In the genomic region with DNA sequence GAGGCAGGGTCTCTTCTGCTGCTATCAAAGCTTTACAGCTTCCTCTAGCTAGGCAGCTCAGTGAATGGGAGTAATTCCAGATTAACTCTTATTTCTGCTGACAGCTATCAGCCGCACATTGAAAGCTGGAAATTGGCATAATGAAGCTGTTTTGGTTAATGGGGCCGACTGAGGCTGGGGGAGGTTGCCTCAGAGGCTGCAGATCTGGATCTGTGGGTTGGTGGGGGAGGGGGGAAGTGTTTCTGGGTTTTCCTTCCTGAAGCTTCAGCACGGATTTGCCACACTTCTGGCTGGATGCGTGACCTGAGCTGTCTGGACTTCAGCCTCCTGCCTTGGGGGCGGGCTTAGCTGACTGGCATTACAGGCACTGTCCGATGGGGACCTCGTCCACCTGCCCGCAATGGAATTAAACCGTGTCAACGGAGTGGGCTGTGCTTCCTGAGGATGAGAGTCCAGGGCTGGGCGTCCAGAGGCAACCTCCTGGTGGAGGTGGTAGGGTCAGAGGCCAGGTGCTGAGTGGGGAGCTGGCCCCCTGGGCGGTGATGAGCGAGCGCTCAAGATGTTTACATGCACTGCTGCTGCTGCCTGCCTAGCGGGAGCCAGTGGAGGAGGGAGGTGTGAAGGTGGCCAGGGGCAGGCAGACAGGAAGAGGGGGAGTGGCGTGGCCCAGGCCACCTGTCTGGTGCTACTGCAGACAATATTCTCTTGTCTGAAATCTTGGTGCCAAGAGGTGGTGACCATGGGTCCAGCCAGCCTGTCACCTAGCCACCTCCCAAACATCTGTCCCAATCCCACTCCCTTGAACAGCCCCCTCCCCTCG, we compare ENCODE assay signal across 1 cellular context.
TF ChIP-seq lines count a peak whose summit lies in the region.

No MANE protein-coding gene starts in this region.

TF ChIP-seq in HepG2, 621 proteins besides CTCF, POLR2A, EP300 and RAD21 (continued from another document and continues in another):
- TF ChIP-seq TCF7 (IDR thresholded peaks at IDR 0.05; ENCODE audit: low read depth) (no peak), ATF6 (CRISPR knock-in tag; conservative IDR thresholded peaks at IDR 0.05) (no peak), ZNF770 (CRISPR knock-in tag; IDR thresholded peaks at IDR 0.05) (no peak), SIN3B (IDR thresholded peaks at IDR 0.05; ENCODE audit: low read length) (no peak), NFE2 (CRISPR knock-in tag; IDR thresholded peaks at IDR 0.05) (no peak), ZNF329 (CRISPR knock-in tag; IDR thresholded peaks at IDR 0.05; ENCODE audit: low read depth) (peak; percentile 70; the same call in 1 of the 2 replicates), HOXA7 (CRISPR knock-in tag; IDR thresholded peaks at IDR 0.05) (no peak), SMC3 (IDR thresholded peaks at IDR 0.05; ENCODE audit: low read length) (no peak), ZFP62 (CRISPR knock-in tag; IDR thresholded peaks at IDR 0.05) (no peak), HOMEZ (CRISPR knock-in tag; IDR thresholded peaks at IDR 0.05; ENCODE audit: low read depth) (peak; percentile 46), MEF2D (CRISPR knock-in tag; IDR thresholded peaks at IDR 0.05) (peak; percentile 86), ZNF274 (CRISPR knock-in tag; IDR thresholded peaks at IDR 0.05) (peak; percentile 87; the same call in 1 of the 2 replicates), U2AF1 (optimal IDR thresholded peaks at IDR 0.05; ENCODE audit: low read depth, low read length) (no peak), CBX2 (IDR thresholded peaks at IDR 0.05; ENCODE audit: low read depth, low read length) (no peak), CBX2 (CRISPR knock-in tag; IDR thresholded peaks at IDR 0.05; ENCODE audit: low read depth) (no peak), GABPA (IDR thresholded peaks at IDR 0.05; ENCODE audit: low read depth, low read length) (no peak), GABPA (CRISPR knock-in tag; IDR thresholded peaks at IDR 0.05; ENCODE audit: low read depth) (peak; percentile 41), PBX2 (CRISPR knock-in tag; IDR thresholded peaks at IDR 0.05) (no peak), SKI (IDR thresholded peaks at IDR 0.05; ENCODE audit: partially characterized antibody) (peak; percentile 60), SETDB1 (CRISPR knock-in tag; IDR thresholded peaks at IDR 0.05; ENCODE audit: borderline replicate concordance) (no peak), CENPX (CRISPR knock-in tag; IDR thresholded peaks at IDR 0.05) (no peak), FOXK2 (IDR thresholded peaks at IDR 0.05) (no peak), SMAD3 (CRISPR knock-in tag; IDR thresholded peaks at IDR 0.05) (no peak), MIER3 (CRISPR knock-in tag; IDR thresholded peaks at IDR 0.05; ENCODE audit: borderline replicate concordance) (peak; percentile 56; the same call in 1 of the 2 replicates), ZNF550 (CRISPR knock-in tag; IDR thresholded peaks at IDR 0.05; ENCODE audit: borderline replicate concordance) (no peak), ZNF781 (CRISPR knock-in tag; IDR thresholded peaks at IDR 0.05; ENCODE audit: borderline replicate concordance, not compliant biosample characterization) (peak; percentile 85), ZFP37 (CRISPR knock-in tag; IDR thresholded peaks at IDR 0.05; ENCODE audit: borderline replicate concordance) (0 out of 2 replicates have a peak, but pooled peaks have one; percentile 28), ZNF598 (CRISPR knock-in tag; IDR thresholded peaks at IDR 0.05; ENCODE audit: borderline replicate concordance) (0 out of 2 replicates have a peak, but pooled peaks have one; percentile 37), ZNF20 (CRISPR knock-in tag; IDR thresholded peaks at IDR 0.05) (no peak), HMG20A (CRISPR knock-in tag; IDR thresholded peaks at IDR 0.05; ENCODE audit: borderline replicate concordance) (peak; percentile 59), REXO4 (CRISPR knock-in tag; IDR thresholded peaks at IDR 0.05; ENCODE audit: borderline replicate concordance) (peak; percentile 55), ARID2 (CRISPR knock-in tag; IDR thresholded peaks at IDR 0.05; ENCODE audit: borderline replicate concordance) (peak; percentile 71; the same call in 1 of the 2 replicates), SP140L (CRISPR knock-in tag; IDR thresholded peaks at IDR 0.05; ENCODE audit: borderline replicate concordance) (0 out of 2 replicates have a peak, but pooled peaks have one; percentile 38), PCBP2 (optimal IDR thresholded peaks at IDR 0.05; ENCODE audit: low read depth, low read length, poor library complexity, severe bottlenecking) (peak; percentile 13), ZNF260 (CRISPR knock-in tag; IDR thresholded peaks at IDR 0.05; ENCODE audit: borderline replicate concordance, low read depth) (no peak), ZNF776 (CRISPR knock-in tag; IDR thresholded peaks at IDR 0.05) (0 out of 2 replicates have a peak, but pooled peaks have one; percentile 46), ZNF883 (CRISPR knock-in tag; IDR thresholded peaks at IDR 0.05; ENCODE audit: not compliant biosample characterization) (peak; percentile 80), ZNF782 (CRISPR knock-in tag; IDR thresholded peaks at IDR 0.05; ENCODE audit: borderline replicate concordance) (peak; percentile 73; the same call in 1 of the 2 replicates), RARA (CRISPR knock-in tag; IDR thresholded peaks at IDR 0.05) (peak; percentile 71), ZFP36L2 (CRISPR knock-in tag; IDR thresholded peaks at IDR 0.05) (no peak), STAT5B (CRISPR knock-in tag; IDR thresholded peaks at IDR 0.05) (0 out of 2 replicates have a peak, but pooled peaks have one; percentile 25), ZHX1 (CRISPR knock-in tag; IDR thresholded peaks at IDR 0.05; ENCODE audit: low read depth) (no peak), ZNF616 (CRISPR knock-in tag; IDR thresholded peaks at IDR 0.05; ENCODE audit: low read depth) (peak; percentile 61; the same call in 1 of the 2 replicates), HNF4A (CRISPR knock-in tag; IDR thresholded peaks at IDR 0.05) (peak; percentile 90), TSC22D2 (CRISPR knock-in tag; IDR thresholded peaks at IDR 0.05; ENCODE audit: borderline replicate concordance) (no peak), MXI1 (IDR thresholded peaks at IDR 0.05; ENCODE audit: borderline replicate concordance, low read depth, low read length) (peak; percentile 30; the same call in 1 of the 3 replicates), ZNF670 (CRISPR knock-in tag; IDR thresholded peaks at IDR 0.05; ENCODE audit: borderline replicate concordance) (no peak), EEA1 (CRISPR knock-in tag; IDR thresholded peaks at IDR 0.05; ENCODE audit: borderline replicate concordance) (no peak)
- TF ChIP-seq, protein P1, sequence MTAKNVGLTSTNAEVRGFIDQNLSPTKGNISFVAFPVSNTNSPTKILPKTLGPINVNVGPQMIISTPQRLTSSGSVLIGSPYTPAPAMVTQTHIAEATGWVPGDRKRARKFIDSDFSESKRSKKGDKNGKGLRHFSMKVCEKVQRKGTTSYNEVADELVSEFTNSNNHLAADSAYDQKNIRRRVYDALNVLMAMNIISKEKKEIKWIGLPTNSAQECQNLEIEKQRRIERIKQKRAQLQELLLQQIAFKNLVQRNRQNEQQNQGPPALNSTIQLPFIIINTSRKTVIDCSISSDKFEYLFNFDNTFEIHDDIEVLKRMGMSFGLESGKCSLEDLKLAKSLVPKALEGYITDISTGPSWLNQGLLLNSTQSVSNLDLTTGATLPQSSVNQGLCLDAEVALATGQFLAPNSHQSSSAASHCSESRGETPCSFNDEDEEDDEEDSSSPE (CRISPR knock-in tag; IDR thresholded peaks at IDR 0.05) = peak; percentile 73; the same call in 1 of the 2 replicates
- TF ChIP-seq, protein P2, sequence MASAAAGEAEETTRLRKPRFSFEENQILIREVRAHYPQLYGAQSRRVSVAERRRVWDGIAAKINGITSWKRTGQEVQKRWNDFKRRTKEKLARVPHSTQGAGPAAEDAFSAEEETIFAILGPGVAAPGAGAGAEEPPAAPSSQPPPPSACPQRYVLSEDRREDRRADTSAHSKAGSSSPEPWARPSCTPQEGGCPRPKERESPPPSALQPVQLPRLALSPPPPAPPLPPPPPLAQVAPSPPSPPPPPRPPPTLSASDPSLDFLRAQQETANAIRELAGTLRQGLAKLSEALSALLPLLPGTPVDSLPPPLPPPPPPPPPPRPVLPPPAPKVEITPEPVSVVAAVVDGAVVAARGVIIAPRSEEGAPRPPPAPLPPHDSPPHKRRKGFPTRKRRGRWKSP (CRISPR knock-in tag; IDR thresholded peaks at IDR 0.05) = peak; percentile 78; the same call in 1 of the 2 replicates
- TF ChIP-seq, protein P3, sequence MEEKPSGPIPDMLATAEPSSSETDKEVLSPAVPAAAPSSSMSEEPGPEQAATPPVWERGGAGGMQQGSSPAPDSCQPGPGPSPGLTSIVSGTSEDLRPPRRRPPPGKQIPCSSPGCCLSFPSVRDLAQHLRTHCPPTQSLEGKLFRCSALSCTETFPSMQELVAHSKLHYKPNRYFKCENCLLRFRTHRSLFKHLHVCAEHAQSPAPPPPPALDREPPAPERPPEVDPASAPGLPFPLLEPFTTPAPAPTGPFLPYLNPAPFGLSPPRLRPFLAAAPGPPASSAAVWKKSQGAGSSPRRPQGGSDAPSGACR (CRISPR knock-in tag; IDR thresholded peaks at IDR 0.05) = 0 out of 2 replicates have a peak, but pooled peaks have one; percentile 15
- TF ChIP-seq, protein P4, sequence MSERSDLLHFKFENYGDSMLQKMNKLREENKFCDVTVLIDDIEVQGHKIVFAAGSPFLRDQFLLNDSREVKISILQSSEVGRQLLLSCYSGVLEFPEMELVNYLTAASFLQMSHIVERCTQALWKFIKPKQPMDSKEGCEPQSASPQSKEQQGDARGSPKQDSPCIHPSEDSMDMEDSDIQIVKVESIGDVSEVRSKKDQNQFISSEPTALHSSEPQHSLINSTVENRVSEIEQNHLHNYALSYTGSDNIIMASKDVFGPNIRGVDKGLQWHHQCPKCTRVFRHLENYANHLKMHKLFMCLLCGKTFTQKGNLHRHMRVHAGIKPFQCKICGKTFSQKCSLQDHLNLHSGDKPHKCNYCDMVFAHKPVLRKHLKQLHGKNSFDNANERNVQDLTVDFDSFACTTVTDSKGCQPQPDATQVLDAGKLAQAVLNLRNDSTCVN (CRISPR knock-in tag; IDR thresholded peaks at IDR 0.05; ENCODE audit: borderline replicate concordance) = peak; percentile 29; the same call in 1 of the 2 replicates
